ENCODE assay signal across 8 cellular contexts in genomic region chr19:18293642-18294466, GRCh38. TPM values are rescaled to one million over a fixed set of nuclear protein-coding genes. Genes with fewer than 3 reads are reported as not detected.
DNase-seq lines count a peak whose midpoint lies in the region; ATAC-seq, FAIRE-seq and TF ChIP-seq lines count a peak whose summit lies in the region.

No MANE protein-coding gene starts in this region.

- H3K4me1 Mint-ChIP-seq in GM23338 = peaks cover 30% of the 10 kb centered on the region

- ATAC-seq in GM23338 (peak; percentile 13), GM18868 (IDR thresholded peaks at IDR 0.05; ENCODE audit: unreplicated experiment) (no peak)

- WGBS in small intestine, 3 donors = 68 to 73% (median 69%) methylated on average over 18 of the region's 18 CpGs

- peak overlapping the region; percentile 97 for H3K27ac ChIP-seq in GM23338 (ENCODE audit: low read depth)
- H3K27ac ChIP-seq in WERI-Rb-1 = peak overlapping the region; percentile 93
- H3K27ac ChIP-seq in right atrium auricular region = peak overlapping the region; percentile 99 to 100
- H3K27ac ChIP-seq in small intestine (ENCODE audit: low read depth in 1 of 2, low read length in 1 of 2) = peak overlapping the region; percentile 99

- peaks cover 2% of the 10 kb centered on the region; the same call in 1 of the 3 replicates for H3K9me3 Mint-ChIP-seq in GM23338

- H3F3A ChIP-seq in GM23338 (replicated peaks; ENCODE audit: low read depth) = peaks cover 22% of the 10 kb centered on the region

- no peaks in the 10 kb centered on the region for H4K20me1 ChIP-seq in GM23338 (replicated peaks; ENCODE audit: insufficient read depth)

- H3K4me3 Mint-ChIP-seq in GM23338 = peak overlapping the region; percentile 86

- H3K4me1 ChIP-seq in GM23338 (ENCODE audit: insufficient read depth) (peaks cover 40% of the 10 kb centered on the region), right atrium auricular region (peaks cover 0 to 33% of the 10 kb centered on the region in 2 donors), small intestine (ENCODE audit: control insufficient read depth in 2 of 2, insufficient read depth in 1 of 2, low read depth in 1 of 2, low read length in 1 of 2) (no peaks in the 10 kb centered on the region)

- H3K9me3 ChIP-seq in WERI-Rb-1 (ENCODE audit: severe bottlenecking) = no peaks in the 10 kb centered on the region
- H3K9me3 ChIP-seq in right atrium auricular region = no peaks in the 10 kb centered on the region
- H3K9me3 ChIP-seq in small intestine (ENCODE audit: control insufficient read depth, low read depth) = no peaks in the 10 kb centered on the region

- no peaks in the 10 kb centered on the region for H3K36me3 Mint-ChIP-seq in GM23338 (ENCODE audit: low read depth)

- peak overlapping the region; percentile 34; the same call in 1 of the 2 replicates for H2AFZ ChIP-seq in GM23338

- TF ChIP-seq CTCF in GM23338 (conservative IDR thresholded peaks at IDR 0.05; ENCODE audit: low read depth in 2 of 2) (peak in 1 of 2 experiments; percentile 17; a peak in 1 of 4 replicates), WERI-Rb-1 (IDR thresholded peaks at IDR 0.05; ENCODE audit: low read depth, low read length) (peak; percentile 8; the same call in 1 of the 2 replicates), right atrium auricular region (IDR thresholded peaks at IDR 0.05) (no peak)

- H3K4me3 ChIP-seq in GM23338 (peak overlapping the region; percentile 92), WERI-Rb-1 (ENCODE audit: low read depth, low read length) (peak overlapping the region; percentile 81), right atrium auricular region (peak overlapping the region in 1 of 2 donors; percentile 61), small intestine (ENCODE audit: low read depth in 1 of 2, low read length in 2 of 2) (no peak overlapping the region)

- peaks cover 23% of the 10 kb centered on the region for H3K27me3 Mint-ChIP-seq in GM23338 (ENCODE audit: insufficient read depth, low read depth, poor library complexity)

- H3K79me2 ChIP-seq in GM23338 (replicated peaks; ENCODE audit: insufficient read depth) = no peaks in the 10 kb centered on the region; the same call in 1 of the 2 replicates

- peak overlapping the region; percentile 87 for H3K4me2 ChIP-seq in GM23338

- H3K27me3 ChIP-seq in GM23338 (ENCODE audit: insufficient read depth) (no peaks in the 10 kb centered on the region), WERI-Rb-1 (ENCODE audit: insufficient read depth, low read depth, severe bottlenecking) (no peaks in the 10 kb centered on the region), right atrium auricular region (no peaks in the 10 kb centered on the region), small intestine (ENCODE audit: control insufficient read depth in 2 of 2, insufficient read depth in 2 of 2, low read length in 2 of 2) (no peaks in the 10 kb centered on the region)

- peak overlapping the region; percentile 39 for H3K27ac Mint-ChIP-seq in GM23338

- DNase-seq in GM23338 (ENCODE audit: low spot score) (peak; percentile 56), WERI-Rb-1 (peak; percentile 93), right atrium auricular region (ENCODE audit: low spot score) (no peak), small intestine (no peak), SHP77 (lab: John Stamatoyannopoulos, UW) (no peak), NCI-H748 treated with DMSO at 0.1 percent for 48 hours (lab: John Stamatoyannopoulos, UW) (no peak), NCI-H187 treated with DMSO at 0.1 percent for 48 hours (lab: John Stamatoyannopoulos, UW) (no peak)

- FAIRE-seq in small intestine (lab: Jason Lieb, UNC) = no peak

- no peaks in the 10 kb centered on the region for H3K36me3 ChIP-seq in GM23338 (ENCODE audit: insufficient read depth)
- H3K36me3 ChIP-seq in WERI-Rb-1 = no peaks in the 10 kb centered on the region
- H3K36me3 ChIP-seq in right atrium auricular region = no peaks in the 10 kb centered on the region
- H3K36me3 ChIP-seq in small intestine (ENCODE audit: control insufficient read depth in 2 of 2, insufficient read depth in 2 of 2, low read length in 2 of 2) = no peaks in the 10 kb centered on the region

- no peaks in the 10 kb centered on the region for H3K9me2 ChIP-seq in GM23338 (ENCODE audit: insufficient read depth)

TF ChIP-seq in GM23338, 12 proteins besides CTCF, POLR2A, EP300 and RAD21 (continues in another document):
- TF ChIP-seq EZH2phosphoT487 (IDR thresholded peaks at IDR 0.05; ENCODE audit: unreplicated experiment) (no peak), ZNF331 (CRISPR knock-in tag; IDR thresholded peaks at IDR 0.05; ENCODE audit: low read depth) (no peak), JUNB (IDR thresholded peaks at IDR 0.05; ENCODE audit: unreplicated experiment) (no peak), ZNF462 (CRISPR knock-in tag; IDR thresholded peaks at IDR 0.05) (no peak), CREB1 (CRISPR knock-in tag; IDR thresholded peaks at IDR 0.05; ENCODE audit: low read depth) (no peak)

RNA-seq across cellular contexts. Expression of gene JUND, which starts 12.4 kb away (rescaled TPM):
- total RNA-seq in GM23338 (2014; rRNA removed; shearing (Covaris generic)) = 154 and 181 TPM in 2 replicates
- polyA plus RNA-seq in GM23338 (2016; fragmentation: Nextera tagmentation; extraction: Ambion mirVana) (40.0 and 52.5 TPM in 2 replicates), small intestine (100 to 1,000 TPM; 129 to 211 (median 159) TPM)
- total RNA-seq in right atrium auricular region = 100 to 1,000 TPM; 240 to 420 TPM

RNA-seq across cellular contexts. Expression of gene IQCN, which starts 19.6 kb away (rescaled TPM):
- 0.35 and 0.89 TPM in 2 replicates for total RNA-seq in GM23338 (2014; rRNA removed; shearing (Covaris generic))
- polyA plus RNA-seq in GM23338 (2016; fragmentation: Nextera tagmentation; extraction: Ambion mirVana) (0.10 TPM in 1 of 2 replicates, not detected in the other), small intestine (10 to 100 TPM in 1 of 3 donors, 1 to 10 TPM in 2; 1.5 to 15.2 (median 5.4) TPM)
- 1 to 10 TPM in 1 of 2 donors, under 1 TPM in 1; 0.52 to 1.5 TPM for total RNA-seq in right atrium auricular region

RNA-seq across cellular contexts. Expression of gene LSM4, which starts 29.0 kb away (rescaled TPM):
- total RNA-seq in GM23338 (2014; rRNA removed; shearing (Covaris generic)) = 511 and 591 TPM in 2 replicates
- polyA plus RNA-seq in GM23338 (2016; fragmentation: Nextera tagmentation; extraction: Ambion mirVana) = 637 and 641 TPM in 2 replicates
- 10 to 100 TPM; 68.5 to 97.3 TPM for total RNA-seq in right atrium auricular region
- polyA plus RNA-seq in small intestine = 100 to 1,000 TPM; 166 to 269 (median 206) TPM

RNA-seq across cellular contexts. Expression of gene PGPEP1, which starts 46.5 kb away (rescaled TPM):
- total RNA-seq in GM23338 (2014; rRNA removed; shearing (Covaris generic)) = 18.9 and 27.6 TPM in 2 replicates
- polyA plus RNA-seq in GM23338 (2016; fragmentation: Nextera tagmentation; extraction: Ambion mirVana) (15.5 and 19.4 TPM in 2 replicates), small intestine (10 to 100 TPM; 29.1 to 47.0 (median 30.3) TPM)
- total RNA-seq in right atrium auricular region = 10 to 100 TPM; 16.4 to 20.6 TPM

Comparison
In these comparisons a context has a peak if more than half of its experiments do, and no peak if none do; other contexts are left out.
1. DNase-seq: peak in GM23338 (single experiment) and WERI-Rb-1 (single experiment); none in right atrium auricular region (single experiment), small intestine (single experiment), SHP77 (0 of 2), NCI-H748 treated with DMSO at 0.1 percent for 48 hours (single experiment) and NCI-H187 treated with DMSO at 0.1 percent for 48 hours (single experiment).
2. H3K4me3 ChIP-seq: peak in GM23338 (single experiment) and WERI-Rb-1 (single experiment); none in small intestine (0 of 2).
3. Peak in every context shown above with its lines, with median percentiles within 50 percentile points of each other: H3K27ac ChIP-seq.